In genomic region chr2:46382331-46383112, GRCh38 we compare ENCODE assay signal across 19 cellular contexts.
"Had no signal": no experiment of that assay in that cellular context is flagged by ENCODE, and none has a peak within 500 bp of the region (broad histone marks: within the 10 kb centered on the region; RNA-seq: fewer than 3 reads in every experiment).

No MANE protein-coding gene starts in this region.

- H3K27me3 Mint-ChIP-seq: activated CD4-positive, alpha-beta T cell treated with anti-CD3 and anti-CD28 coated beads, Interleukin-2, amount 10 ng/mL, durations not matched to agents 7 days and 5 days; activated naive CD8-positive, alpha-beta T cell treated with anti-CD3 and anti-CD28 coated beads for 36 hours; dendritic cell treated with granulocyte-macrophage colony-stimulating factor and Interleukin-4, amounts not matched to agents 40 ng/mL and 50 ng/mL, for 4 days had no signal

- H3K36me3 Mint-ChIP-seq: activated naive CD8-positive, alpha-beta T cell treated with anti-CD3 and anti-CD28 coated beads for 36 hours had no signal

- H3K4me3 Mint-ChIP-seq: activated CD4-positive, alpha-beta T cell treated with anti-CD3 and anti-CD28 coated beads, Interleukin-2, amount 10 ng/mL, durations not matched to agents 7 days and 5 days; activated naive CD8-positive, alpha-beta T cell treated with anti-CD3 and anti-CD28 coated beads for 36 hours; dendritic cell treated with granulocyte-macrophage colony-stimulating factor and Interleukin-4, amounts not matched to agents 40 ng/mL and 50 ng/mL, for 4 days; neural crest cell; T-helper 17 cell had no signal

- H2AFZ ChIP-seq: parathyroid adenoma had no signal

- H3K79me2 ChIP-seq: parathyroid adenoma had no signal

- ATAC-seq: gastroesophageal sphincter, T-helper 17 cell had no signal

- H3K9me3 ChIP-seq: gastroesophageal sphincter, heart right ventricle had no signal

- H3K4me1 ChIP-seq: parathyroid adenoma had no signal

- H3K9ac ChIP-seq: parathyroid adenoma had no signal

- H3K27me3 ChIP-seq: brain microvascular endothelial cell, gastroesophageal sphincter, heart right ventricle had no signal

- H3K27ac ChIP-seq: brain microvascular endothelial cell, gastroesophageal sphincter, parathyroid adenoma had no signal

- H3K9me3 Mint-ChIP-seq: activated CD4-positive, alpha-beta T cell treated with anti-CD3 and anti-CD28 coated beads, Interleukin-2, amount 10 ng/mL, durations not matched to agents 7 days and 5 days; activated naive CD8-positive, alpha-beta T cell treated with anti-CD3 and anti-CD28 coated beads for 36 hours; dendritic cell treated with granulocyte-macrophage colony-stimulating factor and Interleukin-4, amounts not matched to agents 40 ng/mL and 50 ng/mL, for 4 days; neural crest cell had no signal

- H3K27ac Mint-ChIP-seq: activated CD4-positive, alpha-beta T cell treated with anti-CD3 and anti-CD28 coated beads, Interleukin-2, amount 10 ng/mL, durations not matched to agents 7 days and 5 days; activated naive CD8-positive, alpha-beta T cell treated with anti-CD3 and anti-CD28 coated beads for 36 hours; dendritic cell treated with granulocyte-macrophage colony-stimulating factor and Interleukin-4, amounts not matched to agents 40 ng/mL and 50 ng/mL, for 4 days; T-helper 17 cell had no signal

- H3K4me3 ChIP-seq: gastroesophageal sphincter, heart right ventricle had no signal

- H3K4me1 Mint-ChIP-seq: activated naive CD8-positive, alpha-beta T cell treated with anti-CD3 and anti-CD28 coated beads for 36 hours had no signal

- DNase-seq: activated CD4-positive, alpha-beta T cell treated with anti-CD3 and anti-CD28 coated beads, Interleukin-2, amount 10 ng/mL, durations not matched to agents 7 days and 5 days; activated gamma-delta T cell treated with Interleukin-2 at 50 U/mL for 16 hours; activated naive CD8-positive, alpha-beta T cell treated with anti-CD3 and anti-CD28 coated beads for 36 hours; activated T-cell treated with anti-CD3 and anti-CD28 coated beads, Interleukin-2, amount 50 U/mL, for 48 hours; brain microvascular endothelial cell; cerebellar nuclear complex; erythroblast; heart right ventricle; left cardiac atrium; retina; stimulated activated CD4-positive, alpha-beta T cell treated with anti-CD3 and anti-CD28 coated beads, Interleukin-2, amount 100 ng/mL, for 48 hours; stimulated activated naive CD4-positive, alpha-beta T cell treated with Interleukin-2 at 50 U/mL for 16 hours; substantia nigra; T-helper 17 cell; trophoblast cell had no signal
